1 cellular context compared by ENCODE assay signal in genomic region chr1:109620890-109621289, GRCh38.
TF ChIP-seq lines count a peak whose summit lies in the region.

No MANE protein-coding gene starts in this region.

TF ChIP-seq in H1, 55 proteins besides CTCF, POLR2A, EP300 and RAD21:
- TF ChIP-seq ASH2L (IDR thresholded peaks at IDR 0.05; ENCODE audit: low read length) (no peak), SP1 (IDR thresholded peaks at IDR 0.05; ENCODE audit: low read depth, low read length) (0 out of 2 replicates have a peak, but pooled peaks have one; percentile 26), SIN3A (conservative IDR thresholded peaks at IDR 0.05 in 1 of 2, IDR thresholded peaks at IDR 0.05 in 1 of 2; ENCODE audit: low read depth in 1 of 2, low read length in 2 of 2) (peak in 1 of 2 experiments; percentile 83; a peak in 2 of 4 replicates)
